In the genomic region with DNA sequence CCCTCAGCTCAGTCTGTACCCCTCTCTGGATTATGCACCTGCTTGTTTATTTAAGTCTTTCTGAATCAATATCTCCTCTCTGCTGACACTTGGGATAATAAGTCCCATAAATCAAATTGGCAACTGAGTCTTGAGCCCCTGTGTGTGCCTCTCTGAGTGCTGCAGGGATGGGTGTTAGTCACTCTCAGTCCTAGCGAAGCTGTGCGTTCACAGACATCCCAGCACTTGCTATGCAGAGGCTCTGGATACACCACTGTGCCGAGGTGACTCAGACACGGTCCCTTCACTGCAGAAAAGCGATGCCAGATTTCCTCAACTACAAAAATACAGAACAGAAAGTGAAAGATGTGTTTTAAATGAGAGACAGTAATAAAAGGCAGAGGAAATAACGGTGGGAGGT, we compare ENCODE assay signal across 11 cellular contexts. TPM values are rescaled to one million over a fixed set of nuclear protein-coding genes. Genes with fewer than 3 reads are reported as not detected.
A peak's percentile ranks its signal among the peaks of the same experiment; 100 is the strongest.
DNase-seq lines count a peak whose midpoint lies in the region; ATAC-seq and TF ChIP-seq lines count a peak whose summit lies in the region.
"Had no signal": no experiment of that assay in that cellular context is flagged by ENCODE, and none has a peak within 500 bp of the region (broad histone marks: within the 10 kb centered on the region; RNA-seq: fewer than 3 reads in every experiment).

No MANE protein-coding gene starts in this region.

- DNase-seq in CD8-positive, alpha-beta T cell, result peak in 3 of 7 experiments; percentile 7 to 18 (median 10)
- DNase-seq in activated T-cell treated with anti-CD3 and anti-CD28 coated beads for 24 hours (ENCODE audit: low read depth), result peak; percentile 23
- DNase-seq in T1000 (lab: John Stamatoyannopoulos, UW), result no peak
- DNase-seq in erythroblast (lab: John Stamatoyannopoulos, UW), result no peak
- DNase-seq: DMS79 treated with DMSO at 0.1 percent for 48 hours, NCI-H1417 treated with DMSO at 0.1 percent for 48 hours had no signal

- no peaks in the 10 kb centered on the region for H3K9me3 Mint-ChIP-seq in CD8-positive, alpha-beta T cell

- no peaks in the 10 kb centered on the region for H3K9me3 ChIP-seq in CD8-positive, alpha-beta T cell (ENCODE audit: low read length)
- no peaks in the 10 kb centered on the region for H3K9me3 ChIP-seq in HUES48 (ENCODE audit: control insufficient read depth, insufficient read depth, low read length)

- H3K4me3 Mint-ChIP-seq in CD8-positive, alpha-beta T cell, result peak overlapping the region; percentile 46

- H3K4me1 ChIP-seq in CD8-positive, alpha-beta T cell (ENCODE audit: insufficient read depth, low read length), result peaks cover 13% of the 10 kb centered on the region
- peaks cover 56% of the 10 kb centered on the region for H3K4me1 ChIP-seq in HUES48 (ENCODE audit: control insufficient read depth, insufficient read depth, low read length)
- H3K4me1 ChIP-seq in rectal smooth muscle tissue (ENCODE audit: control insufficient read depth, insufficient read depth, low read length), result peaks cover 18% of the 10 kb centered on the region

- peaks cover 13% of the 10 kb centered on the region for H3K4me1 Mint-ChIP-seq in CD8-positive, alpha-beta T cell (ENCODE audit: low read depth)

- TF ChIP-seq POLR2A in erythroblast (IDR thresholded peaks at IDR 0.05; ENCODE audit: low read length), result no peak

- TF ChIP-seq CTCF in CD8-positive, alpha-beta T cell (IDR thresholded peaks at IDR 0.05), result no peak

- intact Hi-C loops in CD8-positive, alpha-beta T cell (cut with DNase I, micrococcal nuclease), result no loop called here

- no peaks in the 10 kb centered on the region for H3K36me3 Mint-ChIP-seq in CD8-positive, alpha-beta T cell

- no peaks in the 10 kb centered on the region for H3K36me3 ChIP-seq in CD8-positive, alpha-beta T cell (ENCODE audit: insufficient read depth, low read length)
- no peaks in the 10 kb centered on the region for H3K36me3 ChIP-seq in HUES48 (ENCODE audit: control insufficient read depth, insufficient read depth, low read length)
- no peaks in the 10 kb centered on the region for H3K36me3 ChIP-seq in rectal smooth muscle tissue (ENCODE audit: control insufficient read depth, insufficient read depth, low read length)

- no peak overlapping the region for H3K4me3 ChIP-seq in CD8-positive, alpha-beta T cell (ENCODE audit: low read depth, low read length)
- no peak overlapping the region for H3K4me3 ChIP-seq in HUES48 (ENCODE audit: low read depth, low read length)
- peak overlapping the region; percentile 10 for H3K4me3 ChIP-seq in rectal smooth muscle tissue (ENCODE audit: low read length)

- peak; percentile 61 for ATAC-seq in CD8-positive, alpha-beta T cell
- ATAC-seq in HG03045 (IDR thresholded peaks at IDR 0.05; ENCODE audit: unreplicated experiment), result no peak
- ATAC-seq in HG02840 (IDR thresholded peaks at IDR 0.05; ENCODE audit: low FRiP score, unreplicated experiment), result no peak

- CTCF ChIA-PET in CD8-positive, alpha-beta T cell (lab: Charles Lee), result no interaction called here

- no peak overlapping the region for H3K9ac ChIP-seq in HUES48 (ENCODE audit: low read depth, low read length)
- H3K9ac ChIP-seq in rectal smooth muscle tissue (ENCODE audit: low read length), result no peak overlapping the region

- no peak overlapping the region for H3K27ac ChIP-seq in CD8-positive, alpha-beta T cell (ENCODE audit: low read depth, low read length)
- H3K27ac ChIP-seq in HUES48 (ENCODE audit: low read depth, low read length) (peak overlapping the region; percentile 9), rectal smooth muscle tissue (ENCODE audit: low read depth, low read length) (peak overlapping the region; percentile 16)

- H3K27ac Mint-ChIP-seq in CD8-positive, alpha-beta T cell, result peak overlapping the region; percentile 45

- H3K27me3 Mint-ChIP-seq in CD8-positive, alpha-beta T cell (ENCODE audit: low read depth), result peaks cover 4% of the 10 kb centered on the region

- POLR2A ChIA-PET in CD8-positive, alpha-beta T cell (lab: Charles Lee), result no interaction called here

- H3K27me3 ChIP-seq in CD8-positive, alpha-beta T cell (ENCODE audit: insufficient read depth, low read length), result no peaks in the 10 kb centered on the region
- H3K27me3 ChIP-seq in HUES48 (ENCODE audit: control insufficient read depth, insufficient read depth, low read length) (no peaks in the 10 kb centered on the region), rectal smooth muscle tissue (ENCODE audit: control insufficient read depth, insufficient read depth, low read length) (no peaks in the 10 kb centered on the region)

RNA-seq across cellular contexts. Expression of a gene that starts 4.1 kb away (rescaled TPM):
- total RNA-seq in CD8-positive, alpha-beta T cell, result not detected
- total RNA-seq: fibroblast of lung had no signal
